Comparison of ENCODE assay signal across 21 cellular contexts in genomic region chr14:60790850-60791249, GRCh38. TPM values are rescaled to one million over a fixed set of nuclear protein-coding genes. Genes with fewer than 3 reads are reported as not detected.
A peak's percentile ranks its signal among the peaks of the same experiment; 100 is the strongest.
DNase-seq lines count a peak whose midpoint lies in the region; ATAC-seq and TF ChIP-seq lines count a peak whose summit lies in the region.
"Had no signal": no experiment of that assay in that cellular context is flagged by ENCODE, and none has a peak within 500 bp of the region (broad histone marks: within the 10 kb centered on the region; RNA-seq: fewer than 3 reads in every experiment).

No MANE protein-coding gene starts in this region.

- 0 out of 2 replicates have a peak overlapping the region, but pooled peaks have one; percentile 63 for H3K4me2 ChIP-seq in GM23338

- H3K79me2 ChIP-seq in GM23338 (replicated peaks; ENCODE audit: insufficient read depth) = peaks cover 61% of the 10 kb centered on the region

- H3K36me3 ChIP-seq in GM23338 (ENCODE audit: insufficient read depth) (no peaks in the 10 kb centered on the region), HUES6 (ENCODE audit: control insufficient read depth, insufficient read depth, low read length) (peaks cover 11% of the 10 kb centered on the region)

- no peak overlapping the region for H3K4me3 Mint-ChIP-seq in GM23338
- no peak overlapping the region for H3K4me3 Mint-ChIP-seq in WTC11
- H3K4me3 Mint-ChIP-seq in osteocyte (ENCODE audit: unreplicated experiment) = no peak overlapping the region
- H3K4me3 Mint-ChIP-seq: CD4-positive, CD25-positive, alpha-beta regulatory T cell; CD8-positive, alpha-beta memory T cell had no signal

- H3K27ac ChIP-seq in GM23338 (ENCODE audit: low read depth) (peak overlapping the region; percentile 94), HUES6 (ENCODE audit: low read depth, low read length) (peak overlapping the region; percentile 48; the same call in 1 of the 2 replicates)
- H3K27ac ChIP-seq: HL-60 had no signal

- no peak overlapping the region for H3K9ac ChIP-seq in HUES6 (ENCODE audit: low read length)

- no peak for ATAC-seq in GM23338
- no peak for ATAC-seq in WTC11
- ATAC-seq: K562 had no signal

- H3K4me1 Mint-ChIP-seq in GM23338 (peaks cover 33% of the 10 kb centered on the region), WTC11 (peaks cover 45% of the 10 kb centered on the region), osteocyte (ENCODE audit: unreplicated experiment) (peaks cover 14% of the 10 kb centered on the region)

- H3K36me3 Mint-ChIP-seq in GM23338 (ENCODE audit: low read depth) (peaks cover 16% of the 10 kb centered on the region; the same call in 2 of the 3 replicates), WTC11 (peaks cover 15% of the 10 kb centered on the region), osteocyte (ENCODE audit: unreplicated experiment) (peaks cover 19% of the 10 kb centered on the region)

- POLR2A ChIA-PET in WTC11 (lab: Charles Lee) = interaction anchor here (0.5 kb wide), 1 partner anchor 70 kb away, joined by 3 read pairs; no protein-coding TSS in a partner anchor

- H3K9me3 ChIP-seq in HUES6 (ENCODE audit: control insufficient read depth, insufficient read depth, low read depth, low read length) = no peaks in the 10 kb centered on the region
- H3K9me3 ChIP-seq: BE2C had no signal

- peaks cover 8% of the 10 kb centered on the region; the same call in 1 of the 2 replicates for H3K9me2 ChIP-seq in GM23338 (ENCODE audit: insufficient read depth)

- peaks cover 26% of the 10 kb centered on the region for H3K4me1 ChIP-seq in GM23338 (ENCODE audit: insufficient read depth)
- peaks cover 17% of the 10 kb centered on the region for H3K4me1 ChIP-seq in HUES6 (ENCODE audit: control insufficient read depth, insufficient read depth, low read length)
- H3K4me1 ChIP-seq: BE2C had no signal

- DNase-seq in GM23338 (ENCODE audit: low spot score) = no peak
- no peak for DNase-seq in WTC11 (ENCODE audit: low spot score)
- no peak for DNase-seq in osteocyte (ENCODE audit: extremely low spot score, unreplicated experiment)
- DNase-seq in SW480 (ENCODE audit: low spot score) = no peak
- DNase-seq in NCI-H2081 (lab: John Stamatoyannopoulos, UW) = no peak
- no peak for DNase-seq in stimulated activated naive CD4-positive, alpha-beta T cell (lab: John Stamatoyannopoulos, UW)
- DNase-seq: ACHN; BE2C; C1 segment of cervical spinal cord; CD4-positive, CD25-positive, alpha-beta regulatory T cell; CD8-positive, alpha-beta memory T cell; COR-L47; DMS 273 treated with DMSO at 0.1 percent for 48 hours; DMS79; GDM1; GOT3; H7; IMR-90 had no signal

- H3K27me3 ChIP-seq in GM23338 (ENCODE audit: insufficient read depth) = no peaks in the 10 kb centered on the region
- H3K27me3 ChIP-seq in HUES6 (ENCODE audit: control insufficient read depth, insufficient read depth, low read length) = no peaks in the 10 kb centered on the region
- H3K27me3 ChIP-seq: BE2C had no signal

- no peak overlapping the region for H2AFZ ChIP-seq in GM23338

- H3K9me3 Mint-ChIP-seq in GM23338 (no peaks in the 10 kb centered on the region), WTC11 (peaks cover 14% of the 10 kb centered on the region), osteocyte (ENCODE audit: unreplicated experiment) (no peaks in the 10 kb centered on the region)

- no peaks in the 10 kb centered on the region for H4K20me1 ChIP-seq in GM23338 (replicated peaks; ENCODE audit: insufficient read depth)

- H3K27ac Mint-ChIP-seq in GM23338 (0 out of 2 replicates have a peak overlapping the region, but pooled peaks have one; percentile 73), WTC11 (peak overlapping the region; percentile 63), osteocyte (ENCODE audit: unreplicated experiment) (peak overlapping the region; percentile 11)
- H3K27ac Mint-ChIP-seq: CD4-positive, CD25-positive, alpha-beta regulatory T cell; CD8-positive, alpha-beta memory T cell had no signal

- no peaks in the 10 kb centered on the region for H3F3A ChIP-seq in GM23338 (replicated peaks; ENCODE audit: low read depth)

- H3K27me3 Mint-ChIP-seq in GM23338 (ENCODE audit: insufficient read depth, low read depth, poor library complexity) (no peaks in the 10 kb centered on the region), WTC11 (ENCODE audit: low read depth) (no peaks in the 10 kb centered on the region; the same call in 1 of the 2 replicates), osteocyte (ENCODE audit: unreplicated experiment) (no peaks in the 10 kb centered on the region)
- H3K27me3 Mint-ChIP-seq: CD4-positive, CD25-positive, alpha-beta regulatory T cell; CD8-positive, alpha-beta memory T cell had no signal

- CTCF ChIA-PET in WTC11 (lab: Charles Lee) = no interaction called here

- H3K4me3 ChIP-seq in GM23338 (no peak overlapping the region), HUES6 (ENCODE audit: low read depth, low read length) (no peak overlapping the region)
- H3K4me3 ChIP-seq: K562 had no signal

- TF ChIP-seq CTCF in GM23338 (conservative IDR thresholded peaks at IDR 0.05; ENCODE audit: low read depth in 2 of 2) (no peak), WTC11 (IDR thresholded peaks at IDR 0.05) (no peak), osteocyte (IDR thresholded peaks at IDR 0.05) (no peak)

TF ChIP-seq in GM23338, 12 proteins besides CTCF, POLR2A, EP300 and RAD21 (continues in another document):
- no peak for TF ChIP-seq ZNF331 (CRISPR knock-in tag; IDR thresholded peaks at IDR 0.05; ENCODE audit: low read depth)
- TF ChIP-seq REST (IDR thresholded peaks at IDR 0.05; ENCODE audit: unreplicated experiment) = no peak
- no peak for TF ChIP-seq EZH2 (IDR thresholded peaks at IDR 0.05; ENCODE audit: low read depth, unreplicated experiment)
- no peak for TF ChIP-seq EZH2phosphoT487 (IDR thresholded peaks at IDR 0.05; ENCODE audit: unreplicated experiment)
- no peak for TF ChIP-seq POLR2AphosphoS5 (IDR thresholded peaks at IDR 0.05; ENCODE audit: low read depth)
- TF ChIP-seq STAT1 (IDR thresholded peaks at IDR 0.05; ENCODE audit: unreplicated experiment) = no peak
- TF ChIP-seq ZNF114 (CRISPR knock-in tag; IDR thresholded peaks at IDR 0.05) = no peak

TF ChIP-seq in WTC11, 78 proteins besides CTCF, POLR2A, EP300 and RAD21 (continues in another document):
- TF ChIP-seq GRHL2 (CRISPR knock-in tag; IDR thresholded peaks at IDR 0.05; ENCODE audit: insufficient replicate concordance, severe bottlenecking) (no peak), MYBL2 (CRISPR knock-in tag; IDR thresholded peaks at IDR 0.05) (no peak), MXD4 (CRISPR knock-in tag; IDR thresholded peaks at IDR 0.05; ENCODE audit: borderline replicate concordance) (no peak), NR3C1 (CRISPR knock-in tag; conservative IDR thresholded peaks at IDR 0.05; ENCODE audit: low read depth) (no peak), ZSCAN18 (CRISPR knock-in tag; IDR thresholded peaks at IDR 0.05) (no peak), ZMAT4 (CRISPR knock-in tag; IDR thresholded peaks at IDR 0.05) (no peak), ZNF219 (CRISPR knock-in tag; IDR thresholded peaks at IDR 0.05; ENCODE audit: borderline replicate concordance) (no peak), ZNF317 (CRISPR knock-in tag; IDR thresholded peaks at IDR 0.05; ENCODE audit: borderline replicate concordance, low read depth) (no peak), JAZF1 (CRISPR knock-in tag; IDR thresholded peaks at IDR 0.05) (no peak), ESRRA (CRISPR knock-in tag; IDR thresholded peaks at IDR 0.05; ENCODE audit: borderline replicate concordance) (no peak), FOXK1 (CRISPR knock-in tag; IDR thresholded peaks at IDR 0.05) (no peak), IRF1 (CRISPR knock-in tag; IDR thresholded peaks at IDR 0.05) (no peak), NFATC4 (CRISPR knock-in tag; IDR thresholded peaks at IDR 0.05) (no peak), ATF1 (CRISPR knock-in tag; IDR thresholded peaks at IDR 0.05) (no peak)

RNA-seq across cellular contexts. Expression of gene MNAT1, which starts 56.3 kb away (rescaled TPM):
- 51.6 and 75.3 TPM in 2 replicates for total RNA-seq in GM23338 (2014; rRNA removed; shearing (Covaris generic))
- 83.8 and 85.0 TPM in 2 replicates for polyA plus RNA-seq in GM23338 (2016; fragmentation: Nextera tagmentation; extraction: Ambion mirVana)
- 55.2 to 59.0 TPM (median 56.0 TPM) in 3 replicates for total RNA-seq in WTC11 (2021)
- total RNA-seq in osteocyte = 57.5 and 59.9 TPM in 2 replicates

Comparison
In these comparisons a context has a peak if more than half of its experiments do, and no peak if none do; other contexts are left out.
1. H3K27ac Mint-ChIP-seq: peak in every context shown above with its lines; median percentile 73 in GM23338; 63 in WTC11; 11 in osteocyte.